8 cellular contexts compared by ENCODE assay signal in genomic region chrX:48648299-48648698, GRCh38. TPM values are rescaled to one million over a fixed set of nuclear protein-coding genes. Genes with fewer than 3 reads are reported as not detected.
DNase-seq lines count a peak whose midpoint lies in the region; ATAC-seq, FAIRE-seq and TF ChIP-seq lines count a peak whose summit lies in the region.

No MANE protein-coding gene starts in this region.

- no peak for TF ChIP-seq POLR2A in GM12878 (IDR thresholded peaks at IDR 0.05; ENCODE audit: low read depth, low read length)

- H3K36me3 ChIP-seq in HUES48 (ENCODE audit: control insufficient read depth, insufficient read depth, low read length) (no peaks in the 10 kb centered on the region), GM12878 (ENCODE audit: control insufficient read depth in 2 of 2, insufficient read depth in 2 of 2, low read length in 1 of 2) (no peaks in the 10 kb centered on the region), iPS DF 6.9 (ENCODE audit: control insufficient read depth, insufficient read depth, low read length) (no peaks in the 10 kb centered on the region)

- 24% methylated on average over 6 of the region's 6 CpGs for WGBS in GM12878 (ENCODE audit: insufficient coverage, insufficient replicate concordance, low lambda C conversion rate, missing lambda C conversion rate)
- WGBS in iPS DF 6.9 (ENCODE audit: insufficient coverage, insufficient read length), result no CpG with 5 or more reads among the region's 6 CpGs

- H4K20me1 ChIP-seq in GM12878 (ENCODE audit: control insufficient read depth, insufficient read depth), result no peaks in the 10 kb centered on the region

- H3K4me2 ChIP-seq in GM12878 (ENCODE audit: control insufficient read depth, insufficient read depth), result no peak overlapping the region

- peak overlapping the region; percentile 22 for H3K27ac ChIP-seq in HUES48 (ENCODE audit: low read depth, low read length)
- H3K27ac ChIP-seq in GM12878 (ENCODE audit: control insufficient read depth, insufficient read depth), result no peak overlapping the region
- H3K27ac ChIP-seq in iPS DF 6.9 (ENCODE audit: low read length), result no peak overlapping the region

- no peak for FAIRE-seq in GM12878 (lab: Jason Lieb, UNC)

- peak in 2 of 3 experiments; percentile 30 to 51; a peak in 3 of 6 replicates for TF ChIP-seq CTCF in GM12878 (IDR thresholded peaks at IDR 0.05 in 2 of 3, conservative IDR thresholded peaks at IDR 0.05 in 1 of 3; ENCODE audit: control insufficient read depth in 2 of 3, extremely low read depth in 1 of 3, insufficient read depth in 1 of 3, low read depth in 3 of 3, low read length in 3 of 3)

- peak; percentile 77 for ATAC-seq in GM12878
- ATAC-seq in HG03135 (IDR thresholded peaks at IDR 0.05; ENCODE audit: unreplicated experiment), result no peak
- no peak for ATAC-seq in GM19467 (IDR thresholded peaks at IDR 0.05; ENCODE audit: unreplicated experiment)

- peak; percentile 74 for TF ChIP-seq RAD21 in GM12878 (IDR thresholded peaks at IDR 0.05; ENCODE audit: insufficient read depth, low read depth, low read length)

- POLR2A ChIA-PET in GM12878 (lab: Charles Lee), result no interaction called here

- SMC1A ChIA-PET in GM12878 (lab: Charles Lee; ENCODE audit: uncharacterized antibody, unreplicated experiment), result interaction anchor here (0.7 to 1.9 kb wide), 11 partner anchors 19 to 566 kb away, joined by 3 to 8 read pairs (median 4); partner anchors contain the start of genes PQBP1, TIMM17B and WAS

- peaks cover 5% of the 10 kb centered on the region; the same call in 1 of the 2 replicates for H3K4me1 ChIP-seq in HUES48 (ENCODE audit: control insufficient read depth, insufficient read depth, low read length)
- H3K4me1 ChIP-seq in GM12878 (ENCODE audit: control insufficient read depth, insufficient read depth, low read length), result no peaks in the 10 kb centered on the region
- H3K4me1 ChIP-seq in iPS DF 6.9 (ENCODE audit: control insufficient read depth, insufficient read depth, low read length), result no peaks in the 10 kb centered on the region

- H3K27me3 ChIP-seq in HUES48 (ENCODE audit: control insufficient read depth, insufficient read depth, low read length) (0 out of 2 replicates have a peak, but pooled peaks cover 3% of the 10 kb centered on the region), GM12878 (replicated peaks in 1 of 2; ENCODE audit: control insufficient read depth in 2 of 2, insufficient read depth in 2 of 2, low read length in 1 of 2) (no peaks in the 10 kb centered on the region), iPS DF 6.9 (ENCODE audit: control insufficient read depth, insufficient read depth, low read length) (no peaks in the 10 kb centered on the region)

- CTCF ChIA-PET in GM12878 (lab: Yijun Ruan, JAX), result interaction anchor here (0.7 to 2.2 kb wide), 20 partner anchors 9 to 394 kb away, joined by 3 to 13 read pairs (median 3); partner anchors contain the start of genes TBC1D25 and TFE3

- H3K4me3 ChIP-seq in HUES48 (ENCODE audit: low read depth, low read length), result no peak overlapping the region
- no peak overlapping the region for H3K4me3 ChIP-seq in GM12878
- H3K4me3 ChIP-seq in iPS DF 6.9 (ENCODE audit: low read length), result no peak overlapping the region

- in situ Hi-C loops in GM12878 (cut with MboI), result no loop called here

- TF ChIP-seq EP300 in GM12878 (IDR thresholded peaks at IDR 0.05; ENCODE audit: borderline replicate concordance in 1 of 2, control insufficient read depth in 1 of 2, low read depth in 2 of 2, low read length in 2 of 2), result no peak

- no TSS peak for BruUV-seq in GM12878 (replicated peaks; lab: Mats Ljungman, UMichigan)

- no peaks in the 10 kb centered on the region for H3K79me2 ChIP-seq in GM12878 (ENCODE audit: control insufficient read depth, insufficient read depth, low read length)

- intact Hi-C loops in GM12878 (cut with micrococcal nuclease; ENCODE audit: unreplicated experiment), result loop anchor here (5.0 to 10.0 kb wide), 2 partner anchors 244 to 297 kb away; no protein-coding TSS in a partner anchor

- peaks cover 21% of the 10 kb centered on the region; the same call in 1 of the 2 replicates for H3K9me3 ChIP-seq in HUES48 (ENCODE audit: control insufficient read depth, insufficient read depth, low read length)
- H3K9me3 ChIP-seq in GM12878 (replicated peaks; ENCODE audit: control insufficient read depth, insufficient read depth, low read length), result no peaks in the 10 kb centered on the region
- H3K9me3 ChIP-seq in iPS DF 6.9 (ENCODE audit: control insufficient read depth, insufficient read depth, low read length), result no peaks in the 10 kb centered on the region

- H3K9ac ChIP-seq in HUES48 (ENCODE audit: low read depth, low read length) (no peak overlapping the region), GM12878 (ENCODE audit: control insufficient read depth, insufficient read depth, low read length) (no peak overlapping the region)

- peak; percentile 3 for DNase-seq in COLO668 (lab: John Stamatoyannopoulos, UW; ENCODE audit: unreplicated experiment)
- peak; percentile 55 for DNase-seq in RPMI8226
- no peak for DNase-seq in GM12878 (ENCODE audit: low read depth, low spot score)
- peak; percentile 16 for DNase-seq in iPS DF 6.9 (ENCODE audit: low read depth, low spot score)
- DNase-seq in smooth muscle cell of the brain vasculature (ENCODE audit: low read depth, low spot score), result peak; percentile 15

- H2AFZ ChIP-seq in GM12878 (ENCODE audit: control insufficient read depth, low read depth, low read length), result no peak overlapping the region

- RAD21 ChIA-PET in GM12878 (lab: Charles Lee; ENCODE audit: unreplicated experiment), result interaction anchor here (0.7 to 1.6 kb wide), 7 partner anchors 8 to 298 kb away, joined by 3 to 6 read pairs (median 3); partner anchors contain the start of genes HDAC6, TIMM17B and WAS

TF ChIP-seq in GM12878, 131 proteins besides CTCF, POLR2A, EP300 and RAD21 (continues in another document):
- TF ChIP-seq CEBPB (IDR thresholded peaks at IDR 0.05; ENCODE audit: borderline replicate concordance in 1 of 2, low read depth in 2 of 2, low read length in 2 of 2) (no peak), ATF7 (IDR thresholded peaks at IDR 0.05; ENCODE audit: low read depth) (no peak), CREB1 (IDR thresholded peaks at IDR 0.05; ENCODE audit: low read depth) (no peak), POU2F2 (IDR thresholded peaks at IDR 0.05; ENCODE audit: borderline replicate concordance, low read depth, low read length) (no peak), ZNF622 (IDR thresholded peaks at IDR 0.05) (no peak)

RNA-seq across cellular contexts. Expression of gene WAS, which starts 35.3 kb away (rescaled TPM):
- total RNA-seq in GM12878 (2013; cell fraction: nucleolus; rRNA removed), result 21.8 and 23.0 TPM in 2 replicates
- 42.5 and 46.8 TPM in 2 replicates for total RNA-seq in GM12878 (2014; rRNA removed)
- total RNA-seq in GM12878 (2014; rRNA removed; fragmentation: Illumina TruSeq; extraction: Trizol), result 22.0 and 23.1 TPM in 2 replicates
- total RNA-seq in GM12878 (2021), result 84.7 and 86.8 TPM in 2 replicates
- polyA plus RNA-seq in GM12878 (2011; ENCODE audit: low read depth), result 28.6 TPM
- 4.5 and 11.6 TPM in 2 replicates for polyA plus RNA-seq in GM12878 (2011; rRNA removed)
- 13.9 and 25.0 TPM in 2 replicates for polyA plus RNA-seq in GM12878 (2011; cell fraction: cytosol; rRNA removed)
- 44.2 and 60.9 TPM in 2 replicates for polyA plus RNA-seq in GM12878 (2011; cell fraction: nucleus; rRNA removed)
- polyA plus RNA-seq in GM12878 (2012), result 75.1 and 90.0 TPM in 2 replicates
- 27.2 and 83.2 TPM in 2 replicates for polyA plus RNA-seq in GM12878 (2014; fragmentation: Illumina TruSeq; extraction: Trizol)
- polyA plus RNA-seq in GM12878 (2014; fragmentation: Nextera tagmentation; extraction: Ambion mirVana), result 1 to 10 TPM; 1.6 to 2.0 TPM
- 30.9 and 42.5 TPM in 2 replicates for polyA plus RNA-seq in GM12878 (2014; rRNA removed)
- 10 to 100 TPM; 19.5 to 23.0 TPM for polyA plus RNA-seq in GM12878 (2016; fragmentation: Nextera tagmentation; extraction: Ambion mirVana)
- polyA minus RNA-seq in GM12878 (2011; rRNA and poly(A)+ RNA removed), result 14.0 and 23.0 TPM in 2 replicates
- 18.0 and 20.1 TPM in 2 replicates for polyA minus RNA-seq in GM12878 (2011; cell fraction: cytosol; rRNA and poly(A)+ RNA removed)
- polyA minus RNA-seq in GM12878 (2011; cell fraction: nucleus; rRNA and poly(A)+ RNA removed), result 17.9 and 21.3 TPM in 2 replicates

RNA-seq across cellular contexts. Expression of gene SUV39H1, which starts 48.2 kb away (rescaled TPM):
- 5.6 and 6.0 TPM in 2 replicates for total RNA-seq in GM12878 (2013; cell fraction: nucleolus; rRNA removed)
- total RNA-seq in GM12878 (2014; rRNA removed) (19.6 and 21.7 TPM in 2 replicates), GM12878 (2014; rRNA removed; fragmentation: Illumina TruSeq; extraction: Trizol) (11.1 and 12.3 TPM in 2 replicates), GM12878 (2021) (25.3 and 29.0 TPM in 2 replicates)
- polyA plus RNA-seq in GM12878 (2011; ENCODE audit: low read depth), result 6.9 TPM
- polyA plus RNA-seq in GM12878 (2011; rRNA removed) (4.6 and 10.1 TPM in 2 replicates), GM12878 (2014; fragmentation: Illumina TruSeq; extraction: Trizol) (10.9 and 19.7 TPM in 2 replicates), GM12878 (2014; fragmentation: Nextera tagmentation; extraction: Ambion mirVana) (1 to 10 TPM; 4.9 to 5.7 TPM), GM12878 (2014; rRNA removed) (14.4 and 18.7 TPM in 2 replicates), GM12878 (2016; fragmentation: Nextera tagmentation; extraction: Ambion mirVana) (10 to 100 TPM; 29.8 to 33.2 TPM)
- polyA plus RNA-seq in GM12878 (2011; cell fraction: cytosol; rRNA removed), result 17.3 and 19.3 TPM in 2 replicates
- polyA plus RNA-seq in GM12878 (2011; cell fraction: nucleus; rRNA removed), result 27.7 and 34.7 TPM in 2 replicates
- 12.5 and 12.9 TPM in 2 replicates for polyA plus RNA-seq in GM12878 (2012)
- polyA minus RNA-seq in GM12878 (2011; rRNA and poly(A)+ RNA removed), result 12.3 and 17.8 TPM in 2 replicates
- polyA minus RNA-seq in GM12878 (2011; cell fraction: cytosol; rRNA and poly(A)+ RNA removed), result 8.2 and 9.0 TPM in 2 replicates
- 6.5 and 13.5 TPM in 2 replicates for polyA minus RNA-seq in GM12878 (2011; cell fraction: nucleus; rRNA and poly(A)+ RNA removed)

RNA-seq across cellular contexts. Expression of gene WDR13, which starts 51.0 kb away (rescaled TPM):
- 38.3 and 49.7 TPM in 2 replicates for total RNA-seq in GM12878 (2013; cell fraction: nucleolus; rRNA removed)
- total RNA-seq in GM12878 (2014; rRNA removed), result 51.1 and 52.0 TPM in 2 replicates
- total RNA-seq in GM12878 (2014; rRNA removed; fragmentation: Illumina TruSeq; extraction: Trizol), result 16.3 and 17.2 TPM in 2 replicates
- 49.5 and 54.3 TPM in 2 replicates for total RNA-seq in GM12878 (2021)
- polyA plus RNA-seq in GM12878 (2011; ENCODE audit: low read depth), result 18.0 TPM
- polyA plus RNA-seq in GM12878 (2011; rRNA removed), result 11.8 and 19.6 TPM in 2 replicates
- polyA plus RNA-seq in GM12878 (2011; cell fraction: cytosol; rRNA removed), result 64.8 and 77.2 TPM in 2 replicates
- 191 and 250 TPM in 2 replicates for polyA plus RNA-seq in GM12878 (2011; cell fraction: nucleus; rRNA removed)
- 64.4 and 133 TPM in 2 replicates for polyA plus RNA-seq in GM12878 (2012)
- polyA plus RNA-seq in GM12878 (2014; fragmentation: Illumina TruSeq; extraction: Trizol), result 3.9 and 19.8 TPM in 2 replicates
- polyA plus RNA-seq in GM12878 (2014; fragmentation: Nextera tagmentation; extraction: Ambion mirVana), result 10 to 100 TPM in 1 of 2 experiments, 1 to 10 TPM in 1; 6.9 to 20.1 TPM
- polyA plus RNA-seq in GM12878 (2014; rRNA removed), result 37.6 and 52.1 TPM in 2 replicates
- polyA plus RNA-seq in GM12878 (2016; fragmentation: Nextera tagmentation; extraction: Ambion mirVana), result 10 to 100 TPM; 44.6 to 62.7 TPM
- polyA minus RNA-seq in GM12878 (2011; rRNA and poly(A)+ RNA removed), result 18.4 and 45.3 TPM in 2 replicates
- 13.3 and 19.9 TPM in 2 replicates for polyA minus RNA-seq in GM12878 (2011; cell fraction: cytosol; rRNA and poly(A)+ RNA removed)
- 15.0 and 31.8 TPM in 2 replicates for polyA minus RNA-seq in GM12878 (2011; cell fraction: nucleus; rRNA and poly(A)+ RNA removed)
